29 cellular contexts compared by ENCODE assay signal in genomic region chr12:88752183-88752582, GRCh38.
"Had no signal": no experiment of that assay in that cellular context is flagged by ENCODE, and none has a peak within 500 bp of the region (broad histone marks: within the 10 kb centered on the region; RNA-seq: fewer than 3 reads in every experiment).

No MANE protein-coding gene starts in this region.

- ATAC-seq: activated CD4-positive, CD25-positive, alpha-beta regulatory T cell treated with anti-CD3 and anti-CD28 coated beads, Interleukin-2, amount 50 U/mL, for 24 hours; effector memory CD8-positive, alpha-beta T cell; heart left ventricle; left lung; sciatic nerve; stimulated activated effector memory CD8-positive, alpha-beta T cell treated with anti-CD3 and anti-CD28 coated beads, Interleukin-12 subunit alpha, Interleukin-12 subunit beta, amount 100 ng/mL, for 72 hours; T-helper 17 cell had no signal

- H3K27ac ChIP-seq: ascending aorta, brain microvascular endothelial cell, left lung, ovary, skin epidermis, thoracic aorta, WERI-Rb-1 had no signal

- H3K9me3 ChIP-seq: ascending aorta, heart left ventricle, left lung, ovary, thoracic aorta, uterus had no signal

- H3K27ac Mint-ChIP-seq: activated CD4-positive, alpha-beta memory T cell treated with anti-CD3 and anti-CD28 coated beads for 36 hours; activated CD4-positive, alpha-beta T cell treated with anti-CD3 and anti-CD28 coated beads, Interleukin-2, amount 10 ng/mL, durations not matched to agents 24 days and 14 days; activated naive CD4-positive, alpha-beta T cell treated with anti-CD3 and anti-CD28 coated beads for 36 hours; activated naive CD8-positive, alpha-beta T cell treated with anti-CD3 and anti-CD28 coated beads, Interleukin-2, amount 10 ng/mL, durations not matched to agents 7 days and 5 days; activated T-helper 1 cell treated with anti-CD3 and anti-CD28 coated beads, Interleukin-12 subunit alpha, Interleukin-12 subunit beta, Interleukin-2, Interleukin-4 antibody, amounts not matched to agents 30 ng/mL and 10 ng/mL and 1 ng/mL, durations not matched to agents 14 hours and 24 hours and 36 hours; effector memory CD8-positive, alpha-beta T cell; naive B cell; progenitor cell of endocrine pancreas; stimulated activated effector memory CD8-positive, alpha-beta T cell treated with anti-CD3 and anti-CD28 coated beads, Interleukin-12 subunit alpha, Interleukin-12 subunit beta, amount 100 ng/mL, for 72 hours; stimulated activated naive CD8-positive, alpha-beta T cell treated with anti-CD3 and anti-CD28 coated beads, Interleukin-15, Interleukin-2, amounts not matched to agents 100 ng/mL and 50 ng/mL, for 24 hours; T-helper 17 cell; type B pancreatic cell had no signal

- H3K4me3 Mint-ChIP-seq: activated CD4-positive, alpha-beta memory T cell treated with anti-CD3 and anti-CD28 coated beads for 36 hours; activated CD4-positive, alpha-beta T cell treated with anti-CD3 and anti-CD28 coated beads, Interleukin-2, amount 10 ng/mL, durations not matched to agents 24 days and 14 days; activated naive CD4-positive, alpha-beta T cell treated with anti-CD3 and anti-CD28 coated beads for 36 hours; activated naive CD8-positive, alpha-beta T cell treated with anti-CD3 and anti-CD28 coated beads, Interleukin-2, amount 10 ng/mL, durations not matched to agents 7 days and 5 days; activated T-helper 1 cell treated with anti-CD3 and anti-CD28 coated beads, Interleukin-12 subunit alpha, Interleukin-12 subunit beta, Interleukin-2, Interleukin-4 antibody, amounts not matched to agents 30 ng/mL and 10 ng/mL and 1 ng/mL, durations not matched to agents 14 hours and 24 hours and 36 hours; effector memory CD8-positive, alpha-beta T cell; naive B cell; stimulated activated effector memory CD8-positive, alpha-beta T cell treated with anti-CD3 and anti-CD28 coated beads, Interleukin-12 subunit alpha, Interleukin-12 subunit beta, amount 100 ng/mL, for 72 hours; stimulated activated naive CD8-positive, alpha-beta T cell treated with anti-CD3 and anti-CD28 coated beads, Interleukin-15, Interleukin-2, amounts not matched to agents 100 ng/mL and 50 ng/mL, for 24 hours; T-helper 17 cell; type B pancreatic cell had no signal

- H3K4me1 Mint-ChIP-seq: activated CD4-positive, alpha-beta T cell treated with anti-CD3 and anti-CD28 coated beads, Interleukin-2, amount 10 ng/mL, durations not matched to agents 24 days and 14 days; activated naive CD8-positive, alpha-beta T cell treated with anti-CD3 and anti-CD28 coated beads, Interleukin-2, amount 10 ng/mL, durations not matched to agents 7 days and 5 days; naive B cell; stimulated activated effector memory CD8-positive, alpha-beta T cell treated with anti-CD3 and anti-CD28 coated beads, Interleukin-12 subunit alpha, Interleukin-12 subunit beta, amount 100 ng/mL, for 72 hours; T-helper 17 cell had no signal

- H3K9me3 Mint-ChIP-seq: activated CD4-positive, alpha-beta memory T cell treated with anti-CD3 and anti-CD28 coated beads for 36 hours; activated CD4-positive, alpha-beta T cell treated with anti-CD3 and anti-CD28 coated beads, Interleukin-2, amount 10 ng/mL, durations not matched to agents 24 days and 14 days; activated naive CD4-positive, alpha-beta T cell treated with anti-CD3 and anti-CD28 coated beads for 36 hours; activated naive CD8-positive, alpha-beta T cell treated with anti-CD3 and anti-CD28 coated beads, Interleukin-2, amount 10 ng/mL, durations not matched to agents 7 days and 5 days; activated T-helper 1 cell treated with anti-CD3 and anti-CD28 coated beads, Interleukin-12 subunit alpha, Interleukin-12 subunit beta, Interleukin-2, Interleukin-4 antibody, amounts not matched to agents 30 ng/mL and 10 ng/mL and 1 ng/mL, durations not matched to agents 14 hours and 24 hours and 36 hours; stimulated activated naive CD8-positive, alpha-beta T cell treated with anti-CD3 and anti-CD28 coated beads, Interleukin-15, Interleukin-2, amounts not matched to agents 100 ng/mL and 50 ng/mL, for 24 hours had no signal

- H3K27me3 ChIP-seq: ascending aorta, brain microvascular endothelial cell, heart left ventricle, left lung, ovary, uterus had no signal

- H3K4me1 ChIP-seq: ascending aorta, left lung, uterus had no signal

- DNase-seq: activated CD4-positive, alpha-beta memory T cell treated with anti-CD3 and anti-CD28 coated beads for 36 hours; activated CD4-positive, alpha-beta T cell treated with anti-CD3 and anti-CD28 coated beads, Interleukin-2, amount 10 ng/mL, durations not matched to agents 24 days and 14 days; activated CD8-positive, alpha-beta memory T cell treated with anti-CD3 and anti-CD28 coated beads, Interleukin-2, amount 50 U/mL, for 4 hours; activated effector memory CD4-positive, alpha-beta T cell treated with anti-CD3 and anti-CD28 coated beads, Interleukin-2, amount 50 U/mL, for 16 hours; activated naive CD4-positive, alpha-beta T cell treated with anti-CD3 and anti-CD28 coated beads for 36 hours; activated naive CD8-positive, alpha-beta T cell treated with anti-CD3 and anti-CD28 coated beads, Interleukin-2, amount 10 ng/mL, durations not matched to agents 7 days and 5 days; activated T-cell treated with anti-CD3 and anti-CD28 coated beads, Interleukin-2, amount 50 U/mL, for 1 hour; brain microvascular endothelial cell; cortex of kidney; effector memory CD8-positive, alpha-beta T cell; heart left ventricle; left lung; naive B cell; ovary; stimulated activated CD4-positive, alpha-beta T cell treated with anti-CD3 and anti-CD28 coated beads, Interleukin-4, amount 100 ng/mL, for 24 hours; T-helper 17 cell; T1000; uterus; WERI-Rb-1 had no signal

- H3K27me3 Mint-ChIP-seq: activated CD4-positive, alpha-beta memory T cell treated with anti-CD3 and anti-CD28 coated beads for 36 hours; activated CD4-positive, alpha-beta T cell treated with anti-CD3 and anti-CD28 coated beads, Interleukin-2, amount 10 ng/mL, durations not matched to agents 24 days and 14 days; activated naive CD8-positive, alpha-beta T cell treated with anti-CD3 and anti-CD28 coated beads, Interleukin-2, amount 10 ng/mL, durations not matched to agents 7 days and 5 days; effector memory CD8-positive, alpha-beta T cell; naive B cell; progenitor cell of endocrine pancreas; stimulated activated naive CD8-positive, alpha-beta T cell treated with anti-CD3 and anti-CD28 coated beads, Interleukin-15, Interleukin-2, amounts not matched to agents 100 ng/mL and 50 ng/mL, for 24 hours; type B pancreatic cell had no signal

- H3K4me3 ChIP-seq: ascending aorta, heart left ventricle, left lung, ovary, skin epidermis, thoracic aorta, uterus had no signal

- H3K36me3 ChIP-seq: ascending aorta, brain microvascular endothelial cell, heart left ventricle, left lung, ovary, thoracic aorta, uterus, WERI-Rb-1 had no signal

- H3K36me3 Mint-ChIP-seq: activated CD4-positive, alpha-beta memory T cell treated with anti-CD3 and anti-CD28 coated beads for 36 hours; activated naive CD8-positive, alpha-beta T cell treated with anti-CD3 and anti-CD28 coated beads, Interleukin-2, amount 10 ng/mL, durations not matched to agents 7 days and 5 days; naive B cell; stimulated activated effector memory CD8-positive, alpha-beta T cell treated with anti-CD3 and anti-CD28 coated beads, Interleukin-12 subunit alpha, Interleukin-12 subunit beta, amount 100 ng/mL, for 72 hours; type B pancreatic cell had no signal
